19 cellular contexts compared by ENCODE assay signal in genomic region chr1:3196577-3197245, GRCh38.
DNase-seq lines count a peak whose midpoint lies in the region; ATAC-seq and TF ChIP-seq lines count a peak whose summit lies in the region.
"Had no signal": no experiment of that assay in that cellular context is flagged by ENCODE, and none has a peak within 500 bp of the region (broad histone marks: within the 10 kb centered on the region; RNA-seq: fewer than 3 reads in every experiment).

No MANE protein-coding gene starts in this region.

- in situ Hi-C loops in gastrocnemius medialis (cut with MboI; ENCODE audit: low sequenced_read_pairs in 4 of 4), result no loop called here
- in situ Hi-C loops in GM23248 (cut with MboI), result no loop called here

- H3K9ac ChIP-seq in GM23248, result no peak overlapping the region

- H3K36me3 ChIP-seq in right atrium auricular region, result no peaks in the 10 kb centered on the region
- H3K36me3 ChIP-seq in gastrocnemius medialis, result no peaks in the 10 kb centered on the region
- no peaks in the 10 kb centered on the region for H3K36me3 ChIP-seq in aorta (ENCODE audit: control insufficient read depth in 1 of 2, insufficient read depth in 2 of 2, low read length in 1 of 2)
- no peaks in the 10 kb centered on the region for H3K36me3 ChIP-seq in GM23248 (ENCODE audit: low read depth)
- H3K36me3 ChIP-seq: SJSA1 had no signal

- H4K20me1 ChIP-seq in GM23248 (ENCODE audit: insufficient read depth), result no peaks in the 10 kb centered on the region

- H3K4me1 Mint-ChIP-seq in stimulated activated naive CD8-positive, alpha-beta T cell treated with anti-CD3 and anti-CD28 coated beads, Interleukin-15, amount 100 ng/mL, for 72 hours, result no peaks in the 10 kb centered on the region

- no peaks in the 10 kb centered on the region for H3K9me3 Mint-ChIP-seq in stimulated activated naive CD8-positive, alpha-beta T cell treated with anti-CD3 and anti-CD28 coated beads, Interleukin-15, amount 100 ng/mL, for 72 hours

- TF ChIP-seq CTCF in right atrium auricular region (IDR thresholded peaks at IDR 0.05) (no peak), gastrocnemius medialis (IDR thresholded peaks at IDR 0.05 in 4 of 5, conservative IDR thresholded peaks at IDR 0.05 in 1 of 5) (no peak)

- no peak for TF ChIP-seq POLR2A in gastrocnemius medialis (IDR thresholded peaks at IDR 0.05)

- H3K27me3 Mint-ChIP-seq in stimulated activated naive CD8-positive, alpha-beta T cell treated with anti-CD3 and anti-CD28 coated beads, Interleukin-15, amount 100 ng/mL, for 72 hours, result no peaks in the 10 kb centered on the region

- intact Hi-C loops in gastrocnemius medialis (cut with DNase I; ENCODE audit: low total_unique reads), result no loop called here
- intact Hi-C loops in aorta (cut with DNase I), result loop anchor here (5.0 to 10.0 kb wide), 2 partner anchors 116 to 158 kb away; no protein-coding TSS in a partner anchor

- no peak overlapping the region for H2AFZ ChIP-seq in GM23248

- no peak overlapping the region for H3K4me3 ChIP-seq in right atrium auricular region
- no peak overlapping the region for H3K4me3 ChIP-seq in gastrocnemius medialis
- no peak overlapping the region for H3K4me3 ChIP-seq in aorta (ENCODE audit: low read length in 2 of 2)
- H3K4me3 ChIP-seq in GM23248, result no peak overlapping the region
- H3K4me3 ChIP-seq: SJSA1 had no signal

- WGBS in aorta, 2 donors, result 74 to 77% methylated on average over 16 to 17 of the region's 17 CpGs
- WGBS in GM23248 (ENCODE audit: low coverage in 1 of 2, low lambda C conversion rate in 2 of 2, missing lambda C conversion rate in 2 of 2), 2 experiments, result 70% methylated on average over 17 of the region's 17 CpGs

- H3K4me1 ChIP-seq in right atrium auricular region (peaks cover 0 to 20% of the 10 kb centered on the region in 2 donors), gastrocnemius medialis (no peaks in the 10 kb centered on the region), aorta (ENCODE audit: control insufficient read depth in 1 of 2, insufficient read depth in 2 of 2, low read length in 2 of 2) (no peaks in the 10 kb centered on the region), GM23248 (ENCODE audit: insufficient read depth) (no peaks in the 10 kb centered on the region)
- H3K4me1 ChIP-seq: SJSA1 had no signal

- DNase-seq in stimulated activated naive CD8-positive, alpha-beta T cell treated with anti-CD3 and anti-CD28 coated beads, Interleukin-15, amount 100 ng/mL, for 72 hours, result no peak
- no peak for DNase-seq in stimulated activated naive CD8-positive, alpha-beta T cell treated with anti-CD3 and anti-CD28 coated beads, Interleukin-15, Interleukin-2, amounts not matched to agents 100 U/mL and 50 U/mL, for 24 hours
- DNase-seq in right atrium auricular region (ENCODE audit: low spot score) (no peak), gastrocnemius medialis (no peak), aorta (no peak), GM23248 (no peak)
- DNase-seq: COR-L47, DMS53, HFFc6, KBM-7, NCI-H1417 treated with DMSO at 0.1 percent for 48 hours, NCI-H1930, NCI-H2171, NCI-H446 treated with DMSO at 0.1 percent for 48 hours, NCI-H748 treated with DMSO at 0.1 percent for 48 hours had no signal

- H3K4me3 Mint-ChIP-seq in stimulated activated naive CD8-positive, alpha-beta T cell treated with anti-CD3 and anti-CD28 coated beads, Interleukin-15, amount 100 ng/mL, for 72 hours, result no peak overlapping the region
- H3K4me3 Mint-ChIP-seq: HFFc6 had no signal

- H3K9me3 ChIP-seq in right atrium auricular region (no peaks in the 10 kb centered on the region), gastrocnemius medialis (no peaks in the 10 kb centered on the region), aorta (ENCODE audit: control insufficient read depth, low read length) (no peaks in the 10 kb centered on the region), GM23248 (ENCODE audit: low read depth) (no peaks in the 10 kb centered on the region)
- H3K9me3 ChIP-seq: SJSA1 had no signal

- no peaks in the 10 kb centered on the region for H3K27me3 ChIP-seq in right atrium auricular region
- H3K27me3 ChIP-seq in gastrocnemius medialis, result no peaks in the 10 kb centered on the region
- no peaks in the 10 kb centered on the region for H3K27me3 ChIP-seq in aorta (ENCODE audit: control insufficient read depth in 1 of 2, insufficient read depth in 2 of 2, low read length in 1 of 2)
- no peaks in the 10 kb centered on the region for H3K27me3 ChIP-seq in GM23248 (replicated peaks; ENCODE audit: insufficient read depth)
- H3K27me3 ChIP-seq: SJSA1 had no signal

- H3K27ac ChIP-seq in right atrium auricular region (peak overlapping the region; percentile 38 to 67), gastrocnemius medialis (peak overlapping the region; percentile 2 to 60 (median 46)), aorta (ENCODE audit: low read depth in 1 of 2, low read length in 2 of 2) (peak overlapping the region; percentile 99), GM23248 (no peak overlapping the region)
- H3K27ac ChIP-seq: RWPE1, SJSA1 had no signal

- H3F3A ChIP-seq in GM23248 (ENCODE audit: insufficient read depth), result no peaks in the 10 kb centered on the region

- peak; percentile 21 for ATAC-seq in stimulated activated naive CD8-positive, alpha-beta T cell treated with anti-CD3 and anti-CD28 coated beads, Interleukin-15, amount 100 ng/mL, for 72 hours
- no peak for ATAC-seq in stimulated activated naive CD8-positive, alpha-beta T cell treated with anti-CD3 and anti-CD28 coated beads, Interleukin-15, Interleukin-2, amounts not matched to agents 100 U/mL and 50 U/mL, for 24 hours
- ATAC-seq in gastrocnemius medialis (no peak), aorta (ENCODE audit: low FRiP score) (no peak), GM19397 (IDR thresholded peaks at IDR 0.05; ENCODE audit: unreplicated experiment) (no peak), GM21447 (IDR thresholded peaks at IDR 0.05; ENCODE audit: unreplicated experiment) (no peak)

- H3K4me2 ChIP-seq in GM23248 (ENCODE audit: unreplicated experiment), result no peak overlapping the region

- H3K9me2 ChIP-seq in GM23248 (ENCODE audit: insufficient read depth), result no peaks in the 10 kb centered on the region

- peak overlapping the region in 1 of 2 donors; percentile 19 for H3K27ac Mint-ChIP-seq in stimulated activated naive CD8-positive, alpha-beta T cell treated with anti-CD3 and anti-CD28 coated beads, Interleukin-15, amount 100 ng/mL, for 72 hours
- H3K27ac Mint-ChIP-seq: HFFc6 had no signal

- no peaks in the 10 kb centered on the region for H3K79me2 ChIP-seq in GM23248 (ENCODE audit: insufficient read depth)
